15 cellular contexts compared by ENCODE assay signal in genomic region chr19:43467730-43468129, GRCh38. TPM values are rescaled to one million over a fixed set of nuclear protein-coding genes. Genes with fewer than 3 reads are reported as not detected.
DNase-seq lines count a peak whose midpoint lies in the region; ATAC-seq and TF ChIP-seq lines count a peak whose summit lies in the region.
"Had no signal": no experiment of that assay in that cellular context is flagged by ENCODE, and none has a peak within 500 bp of the region (broad histone marks: within the 10 kb centered on the region; RNA-seq: fewer than 3 reads in every experiment).

No MANE protein-coding gene starts in this region.

- peak overlapping the region; percentile 35; the same call in 1 of the 2 replicates for H3K27ac ChIP-seq in SJSA1
- H3K27ac ChIP-seq: WERI-Rb-1 had no signal

- no peaks in the 10 kb centered on the region for H3K9me3 ChIP-seq in SJSA1 (replicated peaks)

- H3K27me3 Mint-ChIP-seq in T-helper 1 cell treated with Interleukin-12 subunit alpha and Interleukin-12 subunit beta and Interleukin-4 antibody, amounts not matched to agents 30 μg/mL and 1 μg/mL, for 36 hours (ENCODE audit: low read depth), result no peaks in the 10 kb centered on the region
- H3K27me3 Mint-ChIP-seq: IgD-negative memory B cell had no signal

- H3K4me1 Mint-ChIP-seq in T-helper 1 cell treated with Interleukin-12 subunit alpha and Interleukin-12 subunit beta and Interleukin-4 antibody, amounts not matched to agents 30 μg/mL and 1 μg/mL, for 36 hours (ENCODE audit: low read depth), result peaks cover 33% of the 10 kb centered on the region

- no peak overlapping the region for H3K4me3 Mint-ChIP-seq in T-helper 1 cell treated with Interleukin-12 subunit alpha and Interleukin-12 subunit beta and Interleukin-4 antibody, amounts not matched to agents 30 μg/mL and 1 μg/mL, for 36 hours
- H3K4me3 Mint-ChIP-seq: IgD-negative memory B cell had no signal

- H3K27ac Mint-ChIP-seq in T-helper 1 cell treated with Interleukin-12 subunit alpha and Interleukin-12 subunit beta and Interleukin-4 antibody, amounts not matched to agents 30 μg/mL and 1 μg/mL, for 36 hours, result peak overlapping the region; percentile 27

- H3K4me1 ChIP-seq in SJSA1 (replicated peaks), result peaks cover 51% of the 10 kb centered on the region

- no peaks in the 10 kb centered on the region for H3K9me3 Mint-ChIP-seq in T-helper 1 cell treated with Interleukin-12 subunit alpha and Interleukin-12 subunit beta and Interleukin-4 antibody, amounts not matched to agents 30 μg/mL and 1 μg/mL, for 36 hours
- H3K9me3 Mint-ChIP-seq: IgD-negative memory B cell had no signal

- POLR2A ChIA-PET in GM10248 (lab: Yijun Ruan, JAX), result no interaction called here

- CTCF ChIA-PET in GM10248 (lab: Yijun Ruan, JAX), result interaction anchor here (0.8 to 1.3 kb wide), 3 partner anchors 52 to 57 kb away, joined by 3 read pairs; no protein-coding TSS in a partner anchor

- ATAC-seq in HG03520 (IDR thresholded peaks at IDR 0.05; ENCODE audit: unreplicated experiment) (no peak), HG02763 (IDR thresholded peaks at IDR 0.05; ENCODE audit: unreplicated experiment) (no peak)

- no peak for DNase-seq in T-helper 1 cell
- DNase-seq in SJSA1 (ENCODE audit: low read depth in 1 of 2, low spot score in 2 of 2), result peak in 1 of 2 experiments; percentile 53
- peak; percentile 28 for DNase-seq in epidermal melanocyte (ENCODE audit: insufficient read length, low spot score)
- DNase-seq in skeletal muscle cell (ENCODE audit: low read depth), result peak; percentile 36
- no peak for DNase-seq in GM10248 (ENCODE audit: extremely low spot score)
- DNase-seq: activated effector memory CD4-positive, alpha-beta T cell treated with Interleukin-2 at 50 U/mL for 16 hours; GDM1; stimulated activated CD4-positive, alpha-beta T cell treated with anti-CD3 and anti-CD28 coated beads, Interleukin-12 subunit alpha, Interleukin-12 subunit beta, amount 100 ng/mL, for 4 hours; stimulated activated CD8-positive, alpha-beta memory T cell treated with anti-CD3 and anti-CD28 coated beads, Interleukin-4, amount 100 ng/mL, for 48 hours; WERI-Rb-1 had no signal

- no peak for TF ChIP-seq CTCF in GM10248 (IDR thresholded peaks at IDR 0.05; ENCODE audit: control extremely low read depth, extremely low read depth, low read depth, missing control alignments)

- no peaks in the 10 kb centered on the region for H3K36me3 Mint-ChIP-seq in T-helper 1 cell treated with Interleukin-12 subunit alpha and Interleukin-12 subunit beta and Interleukin-4 antibody, amounts not matched to agents 30 μg/mL and 1 μg/mL, for 36 hours (ENCODE audit: low read depth)
- H3K36me3 Mint-ChIP-seq: IgD-negative memory B cell had no signal

- no peaks in the 10 kb centered on the region for H3K36me3 ChIP-seq in SJSA1
- H3K36me3 ChIP-seq: WERI-Rb-1 had no signal

- H3K4me3 ChIP-seq in SJSA1 (no peak overlapping the region), skeletal muscle cell (ENCODE audit: low read depth, low read length) (no peak overlapping the region)

- no peaks in the 10 kb centered on the region for H3K27me3 ChIP-seq in SJSA1 (replicated peaks)

RNA-seq across cellular contexts. Expression of gene LYPD3, which starts 2.3 kb away (rescaled TPM):
- total RNA-seq in SJSA1 (2014; rRNA removed; shearing (Covaris generic)), result 0.13 TPM in 1 of 2 replicates, not detected in the other

RNA-seq across cellular contexts. Expression of gene PHLDB3, which starts 36.8 kb away (rescaled TPM):
- 15.1 and 15.8 TPM in 2 replicates for total RNA-seq in SJSA1 (2014; rRNA removed; shearing (Covaris generic))

RNA-seq across cellular contexts. Expression of gene TEX101, which starts 53.0 kb away (rescaled TPM):
- total RNA-seq in SJSA1 (2014; rRNA removed; shearing (Covaris generic)), result not detected in 2 replicates
- total RNA-seq: dermis microvascular lymphatic vessel endothelial cell had no signal

RNA-seq across cellular contexts. Expression of gene ETHE1, which starts 59.3 kb away (rescaled TPM):
- 23.7 and 30.5 TPM in 2 replicates for total RNA-seq in SJSA1 (2014; rRNA removed; shearing (Covaris generic))

Comparison
In these comparisons a context has a peak if more than half of its experiments do, and no peak if none do; other contexts are left out.
1. DNase-seq: peak in epidermal melanocyte (single experiment) and skeletal muscle cell (single experiment); none in T-helper 1 cell (0 of 5) and GM10248 (single experiment).